1 cellular context compared by ENCODE assay signal in the genomic region with DNA sequence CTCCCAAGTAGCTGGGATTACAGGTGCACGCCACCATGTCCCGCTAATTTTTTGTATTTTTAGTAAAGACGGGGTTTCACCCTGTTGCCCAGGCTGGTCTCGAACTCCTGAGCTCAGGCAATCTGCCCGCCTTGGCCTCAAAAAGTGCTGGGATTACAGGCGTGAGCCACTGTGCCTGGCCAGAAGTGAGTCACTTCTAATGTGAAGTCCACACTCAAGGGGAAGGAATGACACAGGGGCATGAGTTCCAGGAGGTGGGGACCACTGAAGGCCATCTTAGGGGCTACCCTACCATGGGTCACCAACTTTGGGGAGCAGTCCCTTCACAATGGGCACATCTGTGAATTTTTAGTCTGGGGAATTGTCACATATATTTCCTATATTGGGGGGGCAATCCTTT.
TF ChIP-seq lines count a peak whose summit lies in the region.

No MANE protein-coding gene starts in this region.

TF ChIP-seq in HepG2, 621 proteins besides CTCF, POLR2A, EP300 and RAD21:
- TF ChIP-seq, protein P1, sequence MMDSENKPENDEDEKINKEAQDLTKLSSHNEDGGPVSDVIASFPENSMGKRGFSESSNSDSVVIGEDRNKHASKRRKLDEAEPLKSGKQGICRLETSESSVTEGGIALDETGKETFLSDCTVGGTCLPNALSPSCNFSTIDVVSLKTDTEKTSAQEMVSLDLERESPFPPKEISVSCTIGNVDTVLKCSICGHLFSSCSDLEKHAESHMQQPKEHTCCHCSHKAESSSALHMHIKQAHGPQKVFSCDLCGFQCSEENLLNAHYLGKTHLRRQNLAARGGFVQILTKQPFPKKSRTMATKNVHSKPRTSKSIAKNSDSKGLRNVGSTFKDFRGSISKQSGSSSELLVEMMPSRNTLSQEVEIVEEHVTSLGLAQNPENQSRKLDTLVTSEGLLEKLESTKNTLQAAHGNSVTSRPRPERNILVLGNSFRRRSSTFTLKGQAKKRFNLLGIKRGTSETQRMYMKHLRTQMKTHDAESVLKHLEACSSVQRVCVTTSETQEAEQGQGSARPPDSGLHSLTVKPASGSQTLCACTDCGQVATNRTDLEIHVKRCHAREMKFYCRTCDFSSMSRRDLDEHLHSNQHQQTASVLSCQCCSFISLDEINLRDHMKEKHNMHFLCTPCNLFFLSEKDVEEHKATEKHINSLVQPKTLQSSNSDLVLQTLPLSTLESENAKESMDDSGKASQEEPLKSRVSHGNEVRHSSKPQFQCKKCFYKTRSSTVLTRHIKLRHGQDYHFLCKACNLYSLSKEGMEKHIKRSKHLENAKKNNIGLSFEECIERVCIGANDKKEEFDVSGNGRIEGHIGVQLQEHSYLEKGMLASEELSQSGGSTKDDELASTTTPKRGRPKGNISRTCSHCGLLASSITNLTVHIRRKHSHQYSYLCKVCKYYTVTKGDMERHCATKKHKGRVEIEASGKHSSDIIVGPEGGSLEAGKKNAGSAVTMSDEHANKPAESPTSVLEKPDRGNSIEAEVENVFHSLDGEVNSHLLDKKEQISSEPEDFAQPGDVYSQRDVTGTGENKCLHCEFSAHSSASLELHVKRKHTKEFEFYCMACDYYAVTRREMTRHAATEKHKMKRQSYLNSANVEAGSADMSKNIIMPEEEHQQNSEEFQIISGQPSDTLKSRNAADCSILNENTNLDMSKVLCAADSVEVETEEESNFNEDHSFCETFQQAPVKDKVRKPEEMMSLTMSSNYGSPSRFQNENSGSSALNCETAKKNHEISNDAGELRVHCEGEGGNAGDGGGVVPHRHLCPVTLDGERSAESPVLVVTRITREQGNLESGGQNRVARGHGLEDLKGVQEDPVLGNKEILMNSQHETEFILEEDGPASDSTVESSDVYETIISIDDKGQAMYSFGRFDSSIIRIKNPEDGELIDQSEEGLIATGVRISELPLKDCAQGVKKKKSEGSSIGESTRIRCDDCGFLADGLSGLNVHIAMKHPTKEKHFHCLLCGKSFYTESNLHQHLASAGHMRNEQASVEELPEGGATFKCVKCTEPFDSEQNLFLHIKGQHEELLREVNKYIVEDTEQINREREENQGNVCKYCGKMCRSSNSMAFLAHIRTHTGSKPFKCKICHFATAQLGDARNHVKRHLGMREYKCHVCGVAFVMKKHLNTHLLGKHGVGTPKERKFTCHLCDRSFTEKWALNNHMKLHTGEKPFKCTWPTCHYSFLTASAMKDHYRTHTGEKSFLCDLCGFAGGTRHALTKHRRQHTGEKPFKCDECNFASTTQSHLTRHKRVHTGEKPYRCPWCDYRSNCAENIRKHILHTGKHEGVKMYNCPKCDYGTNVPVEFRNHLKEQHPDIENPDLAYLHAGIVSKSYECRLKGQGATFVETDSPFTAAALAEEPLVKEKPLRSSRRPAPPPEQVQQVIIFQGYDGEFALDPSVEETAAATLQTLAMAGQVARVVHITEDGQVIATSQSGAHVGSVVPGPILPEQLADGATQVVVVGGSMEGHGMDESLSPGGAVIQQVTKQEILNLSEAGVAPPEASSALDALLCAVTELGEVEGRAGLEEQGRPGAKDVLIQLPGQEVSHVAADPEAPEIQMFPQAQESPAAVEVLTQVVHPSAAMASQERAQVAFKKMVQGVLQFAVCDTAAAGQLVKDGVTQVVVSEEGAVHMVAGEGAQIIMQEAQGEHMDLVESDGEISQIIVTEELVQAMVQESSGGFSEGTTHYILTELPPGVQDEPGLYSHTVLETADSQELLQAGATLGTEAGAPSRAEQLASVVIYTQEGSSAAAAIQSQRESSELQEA (CRISPR knock-in tag; IDR thresholded peaks at IDR 0.05; ENCODE audit: not compliant biosample characterization) = peak; percentile 0
